Comparison of ENCODE assay signal across 28 cellular contexts in the genomic region with DNA sequence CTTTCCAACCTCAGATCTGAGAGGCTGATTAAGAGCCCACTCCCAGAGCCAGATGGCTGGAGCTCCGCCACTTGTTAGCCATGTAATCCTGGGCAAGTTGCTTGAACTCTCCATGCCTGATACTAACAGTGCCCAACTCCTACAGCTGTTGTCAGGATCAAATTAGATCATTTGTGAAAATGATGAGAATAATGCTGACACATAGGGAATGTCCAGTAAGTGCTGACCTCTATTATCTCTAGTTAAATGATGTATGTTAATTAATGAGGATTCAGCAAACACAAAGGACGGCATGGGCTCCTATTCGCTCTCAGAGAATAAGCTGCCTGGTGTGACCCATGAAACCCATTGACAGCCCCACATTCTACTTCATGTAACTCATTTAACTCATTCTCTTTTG. TPM values are rescaled to one million over a fixed set of nuclear protein-coding genes. Genes with fewer than 3 reads are reported as not detected.
"Had no signal": no experiment of that assay in that cellular context is flagged by ENCODE, and none has a peak within 500 bp of the region (broad histone marks: within the 10 kb centered on the region; RNA-seq: fewer than 3 reads in every experiment).

No MANE protein-coding gene starts in this region.

- H3K27ac ChIP-seq: brain microvascular endothelial cell, gastrocnemius medialis, neutrophil, suprapubic skin, tibial nerve had no signal

- DNase-seq: activated CD4-positive, alpha-beta memory T cell treated with anti-CD3 and anti-CD28 coated beads for 36 hours; activated CD4-positive, alpha-beta T cell treated with anti-CD3 and anti-CD28 coated beads, Interleukin-2, amount 10 ng/mL, durations not matched to agents 24 days and 14 days; activated CD4-positive, CD25-positive, alpha-beta regulatory T cell treated with anti-CD3 and anti-CD28 coated beads, Interleukin-2, amount 50 U/mL, for 72 hours; activated CD8-positive, alpha-beta memory T cell treated with anti-CD3 and anti-CD28 coated beads, Interleukin-2, amount 50 U/mL, for 4 hours; activated gamma-delta T cell treated with Interleukin-2 at 50 U/mL for 16 hours; activated naive CD4-positive, alpha-beta T cell treated with anti-CD3 and anti-CD28 coated beads, Interleukin-2, amount 50 U/mL, for 16 hours; activated T-cell treated with anti-CD3 and anti-CD28 coated beads, Interleukin-2, amount 50 U/mL, for 24 hours; amniotic stem cell; brain microvascular endothelial cell; cortex of kidney; effector memory CD8-positive, alpha-beta T cell; erythroblast; gastrocnemius medialis; glutamatergic neuron; kidney; left colon; mammary epithelial cell; naive B cell; nephron progenitor cell; small intestine; stimulated activated CD4-positive, alpha-beta T cell treated with anti-CD3 and anti-CD28 coated beads, Interleukin-4, amount 100 ng/mL, for 4 hours; stimulated activated naive B cell treated with anti-CD40 and anti-IgM and Interleukin-4, amounts not matched to agents 10 μg/mL and 1 μg/mL and 100 μg/mL, for 72 hours; T-helper 9 cell had no signal

- H3K4me3 ChIP-seq: gastrocnemius medialis, suprapubic skin, tibial nerve had no signal

- H3K4me1 ChIP-seq: gastrocnemius medialis, suprapubic skin, tibial nerve had no signal

- H3K9me3 ChIP-seq: gastrocnemius medialis, neutrophil, suprapubic skin, tibial nerve had no signal

- H3K36me3 ChIP-seq: brain microvascular endothelial cell, gastrocnemius medialis, neutrophil, suprapubic skin, tibial nerve had no signal

- ATAC-seq: effector memory CD8-positive, alpha-beta T cell; gastrocnemius medialis; left colon; sciatic nerve; stimulated activated naive B cell treated with anti-CD40 and anti-IgM and Interleukin-4, amounts not matched to agents 10 μg/mL and 1 μg/mL and 100 μg/mL, for 72 hours had no signal

- H3K27me3 ChIP-seq: brain microvascular endothelial cell, gastrocnemius medialis, neutrophil, suprapubic skin, tibial nerve had no signal

RNA-seq across cellular contexts. Expression of a gene that starts 46.6 kb away (rescaled TPM):
- total RNA-seq: astrocyte had no signal
